ENCODE assay signal across 1 cellular context in genomic region chr17:73340093-73340596, GRCh38.
A peak's percentile ranks its signal among the peaks of the same experiment; 100 is the strongest.
TF ChIP-seq lines count a peak whose summit lies in the region.

No MANE protein-coding gene starts in this region.

TF ChIP-seq in GM12878, 131 proteins besides CTCF, POLR2A, EP300 and RAD21 (continued from another document):
- TF ChIP-seq NKRF (conservative IDR thresholded peaks at IDR 0.05) = no peak
- TF ChIP-seq MEF2B (IDR thresholded peaks at IDR 0.05; ENCODE audit: partially characterized antibody, poor library complexity, severe bottlenecking) = peak; percentile 66
- TF ChIP-seq BACH1 (IDR thresholded peaks at IDR 0.05; ENCODE audit: borderline replicate concordance) = no peak
- TF ChIP-seq NBN (IDR thresholded peaks at IDR 0.05) = peak; percentile 56; the same call in 1 of the 2 replicates
- TF ChIP-seq KDM1A (IDR thresholded peaks at IDR 0.05; ENCODE audit: borderline replicate concordance) = no peak
- TF ChIP-seq ATF2 (IDR thresholded peaks at IDR 0.05; ENCODE audit: low read length) = no peak
- TF ChIP-seq ZNF687 (IDR thresholded peaks at IDR 0.05) = peak; percentile 49; the same call in 1 of the 2 replicates
- no peak for TF ChIP-seq CUX1 (IDR thresholded peaks at IDR 0.05; ENCODE audit: insufficient replicate concordance, low read depth, low read length)
- no peak for TF ChIP-seq ZZZ3 (IDR thresholded peaks at IDR 0.05; ENCODE audit: control insufficient read depth, insufficient read length, low read depth)
- no peak for TF ChIP-seq NFYA (IDR thresholded peaks at IDR 0.05; ENCODE audit: borderline replicate concordance, low read depth, low read length)
- no peak for TF ChIP-seq KLF5 (IDR thresholded peaks at IDR 0.05; ENCODE audit: partially characterized antibody)
- TF ChIP-seq CEBPZ (IDR thresholded peaks at IDR 0.05; ENCODE audit: low read depth, low read length) = no peak
- no peak for TF ChIP-seq POU2F2 (IDR thresholded peaks at IDR 0.05; ENCODE audit: borderline replicate concordance, low read depth, low read length)
- TF ChIP-seq MEF2A (IDR thresholded peaks at IDR 0.05; ENCODE audit: insufficient read depth, low read depth, low read length) = no peak
- TF ChIP-seq YY1 (IDR thresholded peaks at IDR 0.05; ENCODE audit: low read depth, low read length) = no peak
- no peak for TF ChIP-seq ESRRA (IDR thresholded peaks at IDR 0.05; ENCODE audit: low read length)
- no peak for TF ChIP-seq CBFB (IDR thresholded peaks at IDR 0.05; ENCODE audit: low read depth)
- TF ChIP-seq NR2C1 (IDR thresholded peaks at IDR 0.05) = 0 out of 2 replicates have a peak, but pooled peaks have one; percentile 32
- TF ChIP-seq FOS (IDR thresholded peaks at IDR 0.05; ENCODE audit: borderline replicate concordance, extremely low read depth, insufficient read length) = no peak
- TF ChIP-seq MYB (IDR thresholded peaks at IDR 0.05; ENCODE audit: borderline replicate concordance, low read depth, low read length) = no peak
- TF ChIP-seq BMI1 (IDR thresholded peaks at IDR 0.05; ENCODE audit: borderline replicate concordance) = no peak
- no peak for TF ChIP-seq MXI1 (IDR thresholded peaks at IDR 0.05; ENCODE audit: low read depth, low read length)
- no peak for TF ChIP-seq CHD4 (IDR thresholded peaks at IDR 0.05)
- TF ChIP-seq GATAD2B (conservative IDR thresholded peaks at IDR 0.05; ENCODE audit: low read depth) = no peak
- TF ChIP-seq SMARCA5 (IDR thresholded peaks at IDR 0.05) = no peak
- peak in 1 of 2 experiments; percentile 51; a peak in 2 of 4 replicates for TF ChIP-seq BHLHE40 (IDR thresholded peaks at IDR 0.05; ENCODE audit: borderline replicate concordance in 1 of 2, low read depth in 2 of 2, low read length in 1 of 2)
- TF ChIP-seq ZNF384 (IDR thresholded peaks at IDR 0.05; ENCODE audit: borderline replicate concordance, low read depth, low read length) = no peak
- no peak for TF ChIP-seq ATF3 (IDR thresholded peaks at IDR 0.05; ENCODE audit: borderline replicate concordance, extremely low read depth, low read depth, low read length)
- TF ChIP-seq JUND (IDR thresholded peaks at IDR 0.05; ENCODE audit: low read depth, low read length) = no peak
- no peak for TF ChIP-seq ZNF592 (IDR thresholded peaks at IDR 0.05)
- peak; percentile 77 for TF ChIP-seq DPF2 (IDR thresholded peaks at IDR 0.05)
- TF ChIP-seq MYC (IDR thresholded peaks at IDR 0.05; ENCODE audit: insufficient read depth, insufficient read length, insufficient replicate concordance, low read length, severe bottlenecking) = no peak
- TF ChIP-seq NR2F1 (conservative IDR thresholded peaks at IDR 0.05) = peak; percentile 67; the same call in 1 of the 2 replicates
- TF ChIP-seq SREBF1 (IDR thresholded peaks at IDR 0.05; ENCODE audit: low read length) = no peak
- no peak for TF ChIP-seq SMAD5 (IDR thresholded peaks at IDR 0.05; ENCODE audit: low read depth)
- TF ChIP-seq RELB (IDR thresholded peaks at IDR 0.05; ENCODE audit: low read depth) = peak; percentile 83
- TF ChIP-seq NFXL1 (IDR thresholded peaks at IDR 0.05; ENCODE audit: borderline replicate concordance) = no peak
TF ChIP-seq in GM12878: peak in this region for 16.
